In genomic region chr20:49685161-49685601, GRCh38 we compare ENCODE assay signal across 1 cellular context.
TF ChIP-seq lines count a peak whose summit lies in the region.

No MANE protein-coding gene starts in this region.

TF ChIP-seq in HCT116, 20 proteins besides CTCF, POLR2A, EP300 and RAD21 (continued from another document):
- TF ChIP-seq REST (IDR thresholded peaks at IDR 0.05; ENCODE audit: low read depth) (no peak), TCF7L2 (IDR thresholded peaks at IDR 0.05; ENCODE audit: borderline replicate concordance, extremely low read depth, insufficient read depth, insufficient read length) (no peak), SIN3A (IDR thresholded peaks at IDR 0.05; ENCODE audit: low read depth) (no peak)
